In the genomic region with DNA sequence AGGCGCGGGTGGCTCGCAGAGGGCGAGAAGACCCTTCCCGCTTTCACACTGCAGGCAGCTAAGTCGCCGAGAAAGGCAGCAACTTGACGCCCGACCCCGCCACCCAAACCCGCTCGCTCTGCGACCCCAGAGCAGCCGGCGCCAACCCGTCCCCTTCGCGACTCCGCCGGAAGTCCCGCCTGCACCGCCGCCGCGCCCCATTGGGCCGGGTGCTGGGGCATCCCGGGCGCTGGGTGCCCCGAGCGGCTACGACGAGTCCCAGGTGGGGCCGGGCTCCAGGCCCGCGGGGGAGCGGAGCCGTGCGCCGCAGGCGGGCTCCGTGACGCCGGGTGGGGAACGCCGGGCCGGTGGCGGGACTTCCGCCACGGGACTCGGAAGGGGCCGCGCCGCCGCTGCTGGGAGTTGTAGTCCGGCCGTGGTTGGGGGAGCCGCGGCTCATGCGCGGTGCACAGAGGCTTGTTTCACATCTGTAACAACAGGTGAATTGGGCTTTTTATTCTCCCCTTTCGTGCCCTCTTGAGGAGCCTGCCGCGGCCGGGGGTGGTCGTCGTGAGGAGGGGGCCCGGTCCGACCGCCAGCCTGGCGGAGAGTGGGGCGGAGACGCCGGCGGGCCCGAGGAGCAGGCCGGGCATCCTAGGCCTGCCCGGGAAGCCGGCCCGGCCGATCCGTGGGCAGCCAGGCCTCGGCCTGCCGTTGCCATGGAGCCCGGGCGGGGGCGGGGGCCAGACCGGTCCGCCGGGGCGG, we compare ENCODE assay signal across 8 cellular contexts. TPM values are rescaled to one million over a fixed set of nuclear protein-coding genes. Genes with fewer than 3 reads are reported as not detected.
DNase-seq lines count a peak whose midpoint lies in the region; ATAC-seq lines count a peak whose summit lies in the region.

A gene with protein sequence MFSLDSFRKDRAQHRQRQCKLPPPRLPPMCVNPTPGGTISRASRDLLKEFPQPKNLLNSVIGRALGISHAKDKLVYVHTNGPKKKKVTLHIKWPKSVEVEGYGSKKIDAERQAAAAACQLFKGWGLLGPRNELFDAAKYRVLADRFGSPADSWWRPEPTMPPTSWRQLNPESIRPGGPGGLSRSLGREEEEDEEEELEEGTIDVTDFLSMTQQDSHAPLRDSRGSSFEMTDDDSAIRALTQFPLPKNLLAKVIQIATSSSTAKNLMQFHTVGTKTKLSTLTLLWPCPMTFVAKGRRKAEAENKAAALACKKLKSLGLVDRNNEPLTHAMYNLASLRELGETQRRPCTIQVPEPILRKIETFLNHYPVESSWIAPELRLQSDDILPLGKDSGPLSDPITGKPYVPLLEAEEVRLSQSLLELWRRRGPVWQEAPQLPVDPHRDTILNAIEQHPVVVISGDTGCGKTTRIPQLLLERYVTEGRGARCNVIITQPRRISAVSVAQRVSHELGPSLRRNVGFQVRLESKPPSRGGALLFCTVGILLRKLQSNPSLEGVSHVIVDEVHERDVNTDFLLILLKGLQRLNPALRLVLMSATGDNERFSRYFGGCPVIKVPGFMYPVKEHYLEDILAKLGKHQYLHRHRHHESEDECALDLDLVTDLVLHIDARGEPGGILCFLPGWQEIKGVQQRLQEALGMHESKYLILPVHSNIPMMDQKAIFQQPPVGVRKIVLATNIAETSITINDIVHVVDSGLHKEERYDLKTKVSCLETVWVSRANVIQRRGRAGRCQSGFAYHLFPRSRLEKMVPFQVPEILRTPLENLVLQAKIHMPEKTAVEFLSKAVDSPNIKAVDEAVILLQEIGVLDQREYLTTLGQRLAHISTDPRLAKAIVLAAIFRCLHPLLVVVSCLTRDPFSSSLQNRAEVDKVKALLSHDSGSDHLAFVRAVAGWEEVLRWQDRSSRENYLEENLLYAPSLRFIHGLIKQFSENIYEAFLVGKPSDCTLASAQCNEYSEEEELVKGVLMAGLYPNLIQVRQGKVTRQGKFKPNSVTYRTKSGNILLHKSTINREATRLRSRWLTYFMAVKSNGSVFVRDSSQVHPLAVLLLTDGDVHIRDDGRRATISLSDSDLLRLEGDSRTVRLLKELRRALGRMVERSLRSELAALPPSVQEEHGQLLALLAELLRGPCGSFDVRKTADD (plus strand): TSS at position 405 of the 744 bp plus-strand sequence. CDS start 7,546 bp downstream, outside the sequence.

- peak; percentile 41 for DNase-seq in COR-L47 (lab: John Stamatoyannopoulos, UW)
- DNase-seq in HK-2 (ENCODE audit: unreplicated experiment), result peak; percentile 82
- peak; percentile 85 for DNase-seq in OCI-M1 (lab: John Stamatoyannopoulos, UW)
- DNase-seq in activated T-cell treated with anti-CD3 and anti-CD28 coated beads for 48 hours (ENCODE audit: low read depth), result peak; percentile 86
- no peak for DNase-seq in epithelial cell of prostate (ENCODE audit: low read depth, low spot score)
- peak; percentile 89 for DNase-seq in mucosa of gallbladder (ENCODE audit: low spot score)
- DNase-seq in stimulated activated CD8-positive, alpha-beta memory T cell treated with anti-CD3 and anti-CD28 coated beads, Interleukin-4, amount 100 ng/mL, for 24 hours (ENCODE audit: low read depth), result peak; percentile 80

- peak; percentile 88 for ATAC-seq in GM19455 (IDR thresholded peaks at IDR 0.05; ENCODE audit: unreplicated experiment)

- peak within 1 kb of the TSS; percentile 97 for H3K27ac ChIP-seq in epithelial cell of prostate

RNA-seq across cellular contexts. Expression of the gene that starts here (rescaled TPM):
- 71.9 TPM for total RNA-seq in mucosa of gallbladder
